In the genomic region with DNA sequence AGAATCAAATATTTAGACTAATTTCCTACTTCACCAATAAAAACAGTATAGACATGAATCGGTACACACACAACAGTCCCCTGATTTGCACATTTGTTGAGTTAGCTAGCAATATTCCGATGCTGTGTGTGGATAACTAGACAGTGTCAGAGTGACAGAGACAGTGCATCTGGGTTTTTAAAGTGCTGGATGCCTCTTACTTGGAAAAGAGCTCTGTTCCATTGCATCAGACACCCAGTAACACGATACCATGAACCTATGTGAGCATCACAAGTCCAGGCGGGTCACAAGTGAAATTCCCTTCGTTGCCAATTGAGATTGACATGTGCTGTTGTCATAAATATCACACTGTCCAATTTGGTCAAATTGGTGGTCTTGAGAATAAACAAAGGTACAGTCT, we compare ENCODE assay signal across 15 cellular contexts.
DNase-seq lines count a peak whose midpoint lies in the region; ATAC-seq and TF ChIP-seq lines count a peak whose summit lies in the region.
"Had no signal": no experiment of that assay in that cellular context is flagged by ENCODE, and none has a peak within 500 bp of the region (broad histone marks: within the 10 kb centered on the region; RNA-seq: fewer than 3 reads in every experiment).

No MANE protein-coding gene starts in this region.

- H3K27me3 ChIP-seq in foreskin keratinocyte, result no peaks in the 10 kb centered on the region
- H3K27me3 ChIP-seq: cardiac muscle cell had no signal

- DNase-seq in NCI-H1105 treated with DMSO at 0.1 percent for 48 hours (lab: John Stamatoyannopoulos, UW) (peak; percentile 85), NCI-H2227 treated with DMSO at 0.1 percent for 48 hours (lab: John Stamatoyannopoulos, UW) (peak; percentile 50), foreskin keratinocyte (peak in 1 of 2 donors; percentile 40), pons (ENCODE audit: low spot score) (peak; percentile 42), HuH-7 (ENCODE audit: low spot score) (no peak), kidney tubule cell (ENCODE audit: low spot score) (no peak)
- DNase-seq: activated CD4-positive, alpha-beta memory T cell treated with anti-CD3 and anti-CD28 coated beads, Interleukin-2, amount 10 ng/mL, durations not matched to agents 7 days and 5 days; activated T-cell treated with anti-CD3 and anti-CD28 coated beads, Interleukin-2, amount 50 U/mL, for 48 hours; effector CD8-positive, alpha-beta T cell; Karpas-422; NCI-H2029 treated with DMSO at 0.1 percent for 48 hours; stimulated activated CD4-positive, alpha-beta T cell treated with anti-CD3 and anti-CD28 coated beads, Interleukin-2, amount 100 ng/mL, for 24 hours had no signal

- peak; percentile 46 for ATAC-seq in foreskin keratinocyte
- no peak for ATAC-seq in GM19452 (IDR thresholded peaks at IDR 0.05; ENCODE audit: unreplicated experiment)

- no peaks in the 10 kb centered on the region for H3K4me1 ChIP-seq in foreskin keratinocyte

- H3K27ac ChIP-seq in foreskin keratinocyte, result no peak overlapping the region
- H3K27ac ChIP-seq: cardiac muscle cell, SK-N-MC had no signal

- TF ChIP-seq CTCF in foreskin keratinocyte (conservative IDR thresholded peaks at IDR 0.05), result no peak

Comparison
In these comparisons a context has a peak if more than half of its experiments do, and no peak if none do; other contexts are left out.
1. DNase-seq: peak in NCI-H1105 treated with DMSO at 0.1 percent for 48 hours (single experiment), NCI-H2227 treated with DMSO at 0.1 percent for 48 hours (single experiment) and pons (single experiment); none in HuH-7 (single experiment) and kidney tubule cell (single experiment).